ENCODE assay signal across 15 cellular contexts in genomic region chr13:21595546-21595822, GRCh38. TPM values are rescaled to one million over a fixed set of nuclear protein-coding genes. Genes with fewer than 3 reads are reported as not detected.
DNase-seq lines count a peak whose midpoint lies in the region; ATAC-seq and FAIRE-seq lines count a peak whose summit lies in the region.
"Had no signal": no experiment of that assay in that cellular context is flagged by ENCODE, and none has a peak within 500 bp of the region (broad histone marks: within the 10 kb centered on the region; RNA-seq: fewer than 3 reads in every experiment).

No MANE protein-coding gene starts in this region.

- ATAC-seq in GM18868 (IDR thresholded peaks at IDR 0.05; ENCODE audit: unreplicated experiment) (peak; percentile 60), GM21723 (IDR thresholded peaks at IDR 0.05; ENCODE audit: unreplicated experiment) (peak; percentile 68), HG03378 (IDR thresholded peaks at IDR 0.05; ENCODE audit: unreplicated experiment) (peak; percentile 64), left lobe of liver (peak; percentile 19)

- no peak for FAIRE-seq in urothelium cell line (lab: Jason Lieb, UNC)

- DNase-seq in left lobe of liver (ENCODE audit: low spot score), result no peak
- no peak for DNase-seq in urothelium cell line (ENCODE audit: low spot score)
- DNase-seq in stimulated activated naive CD4-positive, alpha-beta T cell treated with Interleukin-2 at 50 U/mL for 16 hours (lab: John Stamatoyannopoulos, UW), result no peak
- DNase-seq in NCI-H146 treated with DMSO at 0.1 percent for 48 hours (lab: John Stamatoyannopoulos, UW; ENCODE audit: unreplicated experiment), result no peak
- no peak for DNase-seq in COLO829 (ENCODE audit: low spot score)
- DNase-seq: activated CD4-positive, alpha-beta T cell treated with anti-CD3 and anti-CD28 coated beads, Interleukin-2, amount 50 U/mL, for 1 hour; amniotic stem cell; Calu3; NCI-H2029; ovary; stimulated activated CD4-positive, alpha-beta T cell treated with anti-CD3 and anti-CD28 coated beads, Interleukin-4, amount 100 ng/mL, for 1 hour; tibial artery had no signal

RNA-seq across cellular contexts. Expression of gene MICU2, which starts 8.5 kb away (rescaled TPM):
- total RNA-seq in left lobe of liver, result 13.2 TPM
